In the genomic region with DNA sequence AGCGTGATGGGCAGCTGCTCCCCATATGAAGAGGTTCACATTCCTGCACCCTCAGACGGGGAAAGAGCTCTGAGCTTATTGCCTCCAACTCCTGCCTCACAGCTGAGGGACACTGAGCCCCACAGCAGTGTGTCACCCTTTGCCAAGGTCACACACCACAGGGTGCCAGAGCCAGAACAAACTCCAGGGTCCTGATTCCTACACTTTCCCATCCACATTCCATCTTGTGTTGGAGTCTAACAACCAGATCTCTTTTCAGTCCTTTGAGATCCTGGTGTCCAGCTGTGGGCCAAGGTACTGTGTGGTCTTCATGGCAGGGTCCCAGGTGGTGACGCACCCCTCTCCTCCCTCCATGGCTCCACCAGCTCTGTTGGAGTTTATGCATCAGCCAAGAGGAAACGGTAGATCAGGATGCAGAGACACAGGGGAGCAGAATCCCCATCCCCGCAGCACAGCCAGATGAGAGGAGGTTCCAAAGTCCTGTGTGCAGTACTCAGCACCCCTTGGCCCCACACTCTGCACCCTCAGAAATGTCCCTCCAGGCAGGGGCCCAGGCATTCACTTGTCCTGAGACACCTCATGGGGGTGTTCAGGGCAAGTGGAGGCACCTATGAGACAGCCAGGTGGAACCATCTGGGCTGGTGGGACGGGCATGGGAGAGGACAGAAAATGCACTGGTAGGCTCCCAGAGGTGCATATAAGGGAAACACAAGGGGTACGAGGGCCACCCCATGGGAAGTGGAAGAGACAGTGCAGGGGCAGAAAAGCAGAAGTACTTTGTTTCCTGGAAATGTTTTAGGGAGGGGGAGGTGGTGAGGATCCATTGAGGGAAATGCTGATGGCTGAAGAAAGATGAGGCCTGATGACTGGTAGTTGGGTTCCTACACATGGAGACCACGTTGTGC, we compare ENCODE assay signal across 1 cellular context.
TF ChIP-seq lines count a peak whose summit lies in the region.

No MANE protein-coding gene starts in this region.

TF ChIP-seq in GM23338, 12 proteins besides CTCF, POLR2A, EP300 and RAD21:
- no peak for TF ChIP-seq EZH2 (IDR thresholded peaks at IDR 0.05; ENCODE audit: low read depth, unreplicated experiment)
- no peak for TF ChIP-seq STAT1 (IDR thresholded peaks at IDR 0.05; ENCODE audit: unreplicated experiment)
- TF ChIP-seq, protein P1, sequence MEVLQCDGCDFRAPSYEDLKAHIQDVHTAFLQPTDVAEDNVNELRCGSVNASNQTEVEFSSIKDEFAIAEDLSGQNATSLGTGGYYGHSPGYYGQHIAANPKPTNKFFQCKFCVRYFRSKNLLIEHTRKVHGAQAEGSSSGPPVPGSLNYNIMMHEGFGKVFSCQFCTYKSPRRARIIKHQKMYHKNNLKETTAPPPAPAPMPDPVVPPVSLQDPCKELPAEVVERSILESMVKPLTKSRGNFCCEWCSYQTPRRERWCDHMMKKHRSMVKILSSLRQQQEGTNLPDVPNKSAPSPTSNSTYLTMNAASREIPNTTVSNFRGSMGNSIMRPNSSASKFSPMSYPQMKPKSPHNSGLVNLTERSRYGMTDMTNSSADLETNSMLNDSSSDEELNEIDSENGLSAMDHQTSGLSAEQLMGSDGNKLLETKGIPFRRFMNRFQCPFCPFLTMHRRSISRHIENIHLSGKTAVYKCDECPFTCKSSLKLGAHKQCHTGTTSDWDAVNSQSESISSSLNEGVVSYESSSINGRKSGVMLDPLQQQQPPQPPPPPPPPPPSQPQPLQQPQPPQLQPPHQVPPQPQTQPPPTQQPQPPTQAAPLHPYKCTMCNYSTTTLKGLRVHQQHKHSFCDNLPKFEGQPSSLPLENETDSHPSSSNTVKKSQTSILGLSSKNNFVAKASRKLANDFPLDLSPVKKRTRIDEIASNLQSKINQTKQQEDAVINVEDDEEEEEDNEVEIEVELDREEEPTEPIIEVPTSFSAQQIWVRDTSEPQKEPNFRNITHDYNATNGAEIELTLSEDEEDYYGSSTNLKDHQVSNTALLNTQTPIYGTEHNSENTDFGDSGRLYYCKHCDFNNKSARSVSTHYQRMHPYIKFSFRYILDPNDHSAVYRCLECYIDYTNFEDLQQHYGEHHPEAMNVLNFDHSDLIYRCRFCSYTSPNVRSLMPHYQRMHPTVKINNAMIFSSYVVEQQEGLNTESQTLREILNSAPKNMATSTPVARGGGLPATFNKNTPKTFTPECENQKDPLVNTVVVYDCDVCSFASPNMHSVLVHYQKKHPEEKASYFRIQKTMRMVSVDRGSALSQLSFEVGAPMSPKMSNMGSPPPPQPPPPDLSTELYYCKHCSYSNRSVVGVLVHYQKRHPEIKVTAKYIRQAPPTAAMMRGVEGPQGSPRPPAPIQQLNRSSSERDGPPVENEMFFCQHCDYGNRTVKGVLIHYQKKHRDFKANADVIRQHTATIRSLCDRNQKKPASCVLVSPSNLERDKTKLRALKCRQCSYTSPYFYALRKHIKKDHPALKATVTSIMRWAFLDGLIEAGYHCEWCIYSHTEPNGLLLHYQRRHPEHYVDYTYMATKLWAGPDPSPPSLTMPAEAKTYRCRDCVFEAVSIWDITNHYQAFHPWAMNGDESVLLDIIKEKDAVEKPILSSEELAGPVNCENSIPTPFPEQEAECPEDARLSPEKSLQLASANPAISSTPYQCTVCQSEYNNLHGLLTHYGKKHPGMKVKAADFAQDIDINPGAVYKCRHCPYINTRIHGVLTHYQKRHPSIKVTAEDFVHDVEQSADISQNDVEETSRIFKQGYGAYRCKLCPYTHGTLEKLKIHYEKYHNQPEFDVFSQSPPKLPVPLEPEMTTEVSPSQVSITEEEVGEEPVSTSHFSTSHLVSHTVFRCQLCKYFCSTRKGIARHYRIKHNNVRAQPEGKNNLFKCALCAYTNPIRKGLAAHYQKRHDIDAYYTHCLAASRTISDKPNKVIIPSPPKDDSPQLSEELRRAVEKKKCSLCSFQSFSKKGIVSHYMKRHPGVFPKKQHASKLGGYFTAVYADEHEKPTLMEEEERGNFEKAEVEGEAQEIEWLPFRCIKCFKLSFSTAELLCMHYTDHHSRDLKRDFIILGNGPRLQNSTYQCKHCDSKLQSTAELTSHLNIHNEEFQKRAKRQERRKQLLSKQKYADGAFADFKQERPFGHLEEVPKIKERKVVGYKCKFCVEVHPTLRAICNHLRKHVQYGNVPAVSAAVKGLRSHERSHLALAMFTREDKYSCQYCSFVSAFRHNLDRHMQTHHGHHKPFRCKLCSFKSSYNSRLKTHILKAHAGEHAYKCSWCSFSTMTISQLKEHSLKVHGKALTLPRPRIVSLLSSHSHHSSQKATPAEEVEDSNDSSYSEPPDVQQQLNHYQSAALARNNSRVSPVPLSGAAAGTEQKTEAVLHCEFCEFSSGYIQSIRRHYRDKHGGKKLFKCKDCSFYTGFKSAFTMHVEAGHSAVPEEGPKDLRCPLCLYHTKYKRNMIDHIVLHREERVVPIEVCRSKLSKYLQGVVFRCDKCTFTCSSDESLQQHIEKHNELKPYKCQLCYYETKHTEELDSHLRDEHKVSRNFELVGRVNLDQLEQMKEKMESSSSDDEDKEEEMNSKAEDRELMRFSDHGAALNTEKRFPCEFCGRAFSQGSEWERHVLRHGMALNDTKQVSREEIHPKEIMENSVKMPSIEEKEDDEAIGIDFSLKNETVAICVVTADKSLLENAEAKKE (CRISPR knock-in tag; IDR thresholded peaks at IDR 0.05): no peak
- TF ChIP-seq ZNF331 (CRISPR knock-in tag; IDR thresholded peaks at IDR 0.05; ENCODE audit: low read depth): no peak
- TF ChIP-seq POLR2AphosphoS5 (IDR thresholded peaks at IDR 0.05; ENCODE audit: low read depth): no peak
- TF ChIP-seq ETS1 (IDR thresholded peaks at IDR 0.05): no peak
- TF ChIP-seq ZNF114 (CRISPR knock-in tag; IDR thresholded peaks at IDR 0.05): no peak
- no peak for TF ChIP-seq NANOG (IDR thresholded peaks at IDR 0.05; ENCODE audit: borderline replicate concordance)
- no peak for TF ChIP-seq EZH2phosphoT487 (IDR thresholded peaks at IDR 0.05; ENCODE audit: unreplicated experiment)
- TF ChIP-seq CREB1 (CRISPR knock-in tag; IDR thresholded peaks at IDR 0.05; ENCODE audit: low read depth): no peak
- no peak for TF ChIP-seq JUNB (IDR thresholded peaks at IDR 0.05; ENCODE audit: unreplicated experiment)
- TF ChIP-seq, protein P2, sequence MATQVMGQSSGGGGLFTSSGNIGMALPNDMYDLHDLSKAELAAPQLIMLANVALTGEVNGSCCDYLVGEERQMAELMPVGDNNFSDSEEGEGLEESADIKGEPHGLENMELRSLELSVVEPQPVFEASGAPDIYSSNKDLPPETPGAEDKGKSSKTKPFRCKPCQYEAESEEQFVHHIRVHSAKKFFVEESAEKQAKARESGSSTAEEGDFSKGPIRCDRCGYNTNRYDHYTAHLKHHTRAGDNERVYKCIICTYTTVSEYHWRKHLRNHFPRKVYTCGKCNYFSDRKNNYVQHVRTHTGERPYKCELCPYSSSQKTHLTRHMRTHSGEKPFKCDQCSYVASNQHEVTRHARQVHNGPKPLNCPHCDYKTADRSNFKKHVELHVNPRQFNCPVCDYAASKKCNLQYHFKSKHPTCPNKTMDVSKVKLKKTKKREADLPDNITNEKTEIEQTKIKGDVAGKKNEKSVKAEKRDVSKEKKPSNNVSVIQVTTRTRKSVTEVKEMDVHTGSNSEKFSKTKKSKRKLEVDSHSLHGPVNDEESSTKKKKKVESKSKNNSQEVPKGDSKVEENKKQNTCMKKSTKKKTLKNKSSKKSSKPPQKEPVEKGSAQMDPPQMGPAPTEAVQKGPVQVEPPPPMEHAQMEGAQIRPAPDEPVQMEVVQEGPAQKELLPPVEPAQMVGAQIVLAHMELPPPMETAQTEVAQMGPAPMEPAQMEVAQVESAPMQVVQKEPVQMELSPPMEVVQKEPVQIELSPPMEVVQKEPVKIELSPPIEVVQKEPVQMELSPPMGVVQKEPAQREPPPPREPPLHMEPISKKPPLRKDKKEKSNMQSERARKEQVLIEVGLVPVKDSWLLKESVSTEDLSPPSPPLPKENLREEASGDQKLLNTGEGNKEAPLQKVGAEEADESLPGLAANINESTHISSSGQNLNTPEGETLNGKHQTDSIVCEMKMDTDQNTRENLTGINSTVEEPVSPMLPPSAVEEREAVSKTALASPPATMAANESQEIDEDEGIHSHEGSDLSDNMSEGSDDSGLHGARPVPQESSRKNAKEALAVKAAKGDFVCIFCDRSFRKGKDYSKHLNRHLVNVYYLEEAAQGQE (IDR thresholded peaks at IDR 0.05; ENCODE audit: unreplicated experiment): no peak
TF ChIP-seq in GM23338: peak in this region for 0.
